36 cellular contexts compared by ENCODE assay signal in genomic region chr6:165597821-165598220, GRCh38.
"Had no signal": no experiment of that assay in that cellular context is flagged by ENCODE, and none has a peak within 500 bp of the region (broad histone marks: within the 10 kb centered on the region; RNA-seq: fewer than 3 reads in every experiment).

No MANE protein-coding gene starts in this region.

- H3K4me3 ChIP-seq: MG63 had no signal

- H3K27me3 ChIP-seq: MG63 had no signal

- H3K36me3 ChIP-seq: MG63 had no signal

- DNase-seq: Karpas-422, Kasumi-1, MG63, MM.1S, MV-4-11, NCI-H1048, NCI-H1092, NCI-H1092 treated with DMSO at 0.1 percent for 48 hours, NCI-H1105, NCI-H1105 treated with DMSO at 0.1 percent for 48 hours, NCI-H1417, NCI-H1417 treated with DMSO at 0.1 percent for 48 hours, NCI-H1436, NCI-H1436 treated with DMSO at 0.1 percent for 48 hours, NCI-H146, NCI-H1694, NCI-H1694 treated with DMSO at 0.1 percent for 48 hours, NCI-H187, NCI-H187 treated with DMSO at 0.1 percent for 48 hours, NCI-H1930, NCI-H2029, NCI-H2029 treated with DMSO at 0.1 percent for 48 hours, NCI-H2081, NCI-H2081 treated with DMSO at 0.1 percent for 48 hours, NCI-H2107, NCI-H2171, NCI-H2171 treated with DMSO at 0.1 percent for 48 hours, NCI-H2227 treated with DMSO at 0.1 percent for 48 hours, NCI-H226, NCI-H345, NCI-H446, NCI-H446 treated with DMSO at 0.1 percent for 48 hours, NCI-H510A, NCI-H510A treated with DMSO at 0.1 percent for 48 hours, NCI-H524, NCI-H524 treated with DMSO at 0.1 percent for 48 hours had no signal
